Comparison of ENCODE assay signal across 18 cellular contexts in genomic region chr15:78021761-78022160, GRCh38. TPM values are rescaled to one million over a fixed set of nuclear protein-coding genes. Genes with fewer than 3 reads are reported as not detected.
DNase-seq lines count a peak whose midpoint lies in the region; ATAC-seq and TF ChIP-seq lines count a peak whose summit lies in the region.
"Had no signal": no experiment of that assay in that cellular context is flagged by ENCODE, and none has a peak within 500 bp of the region (broad histone marks: within the 10 kb centered on the region; RNA-seq: fewer than 3 reads in every experiment).

No MANE protein-coding gene starts in this region.

- H3K27ac ChIP-seq in mammary epithelial cell (ENCODE audit: insufficient read depth, low read depth, low read length), result no peak overlapping the region
- H3K27ac ChIP-seq in neural progenitor cell, result no peak overlapping the region
- H3K27ac ChIP-seq in colonic mucosa, result no peak overlapping the region

- H3K9ac ChIP-seq in mammary epithelial cell (ENCODE audit: insufficient read depth, low read length) (no peak overlapping the region), neural progenitor cell (no peak overlapping the region), colonic mucosa (ENCODE audit: low read depth in 2 of 2, low read length in 2 of 2) (no peak overlapping the region)

- H4K20me1 ChIP-seq in mammary epithelial cell (ENCODE audit: insufficient read depth, low read length) (no peaks in the 10 kb centered on the region), neural progenitor cell (ENCODE audit: low read depth) (no peaks in the 10 kb centered on the region)

- H3K4me1 ChIP-seq in mammary epithelial cell (ENCODE audit: insufficient read depth, low read length), result no peaks in the 10 kb centered on the region
- no peaks in the 10 kb centered on the region for H3K4me1 ChIP-seq in neural progenitor cell
- H3K4me1 ChIP-seq in colonic mucosa, result no peaks in the 10 kb centered on the region

- H3K4me3 Mint-ChIP-seq in MCF 10A (ENCODE audit: unreplicated experiment) (no peak overlapping the region), neural progenitor cell (no peak overlapping the region)
- no peak overlapping the region for H3K4me3 Mint-ChIP-seq in stimulated activated effector memory CD8-positive, alpha-beta T cell treated with anti-CD3 and anti-CD28 coated beads, Interleukin-12 subunit alpha, Interleukin-12 subunit beta, amount 100 ng/mL, for 72 hours
- H3K4me3 Mint-ChIP-seq in stimulated activated naive CD8-positive, alpha-beta T cell treated with anti-CD3 and anti-CD28 coated beads, Interleukin-15, amount 100 ng/mL, for 72 hours, result no peak overlapping the region
- H3K4me3 Mint-ChIP-seq: CD4-positive, CD25-positive, alpha-beta regulatory T cell; CD8-positive, alpha-beta memory T cell; H9 had no signal

- DNase-seq in MCF 10A (ENCODE audit: unreplicated experiment), result no peak
- no peak for DNase-seq in mammary epithelial cell
- DNase-seq in neural progenitor cell (ENCODE audit: low spot score), result no peak
- DNase-seq in stimulated activated effector memory CD8-positive, alpha-beta T cell treated with anti-CD3 and anti-CD28 coated beads, Interleukin-12 subunit alpha, Interleukin-12 subunit beta, amount 100 ng/mL, for 72 hours (ENCODE audit: low spot score in 2 of 2), result no peak
- DNase-seq in colonic mucosa, result no peak
- no peak for DNase-seq in stimulated activated naive CD8-positive, alpha-beta T cell treated with anti-CD3 and anti-CD28 coated beads, Interleukin-15, amount 100 ng/mL, for 72 hours
- DNase-seq: ACHN; BE2C; C1 segment of cervical spinal cord; CD4-positive, CD25-positive, alpha-beta regulatory T cell; CD8-positive, alpha-beta memory T cell; COR-L47; DMS 273 treated with DMSO at 0.1 percent for 48 hours; DMS53; DND-41; EL; H9 had no signal

- H3K36me3 Mint-ChIP-seq in MCF 10A (ENCODE audit: insufficient read depth, unreplicated experiment) (peaks cover 55% of the 10 kb centered on the region), neural progenitor cell (peaks cover 10% of the 10 kb centered on the region)
- peaks cover 88% of the 10 kb centered on the region for H3K36me3 Mint-ChIP-seq in stimulated activated effector memory CD8-positive, alpha-beta T cell treated with anti-CD3 and anti-CD28 coated beads, Interleukin-12 subunit alpha, Interleukin-12 subunit beta, amount 100 ng/mL, for 72 hours

- TF ChIP-seq CTCF in MCF 10A (IDR thresholded peaks at IDR 0.05; ENCODE audit: unreplicated experiment) (no peak), mammary epithelial cell (conservative IDR thresholded peaks at IDR 0.05 in 1 of 2, IDR thresholded peaks at IDR 0.05 in 1 of 2; ENCODE audit: extremely low read depth in 1 of 2, insufficient read depth in 1 of 2, low read depth in 1 of 2, low read length in 2 of 2) (no peak), neural progenitor cell (IDR thresholded peaks at IDR 0.05) (no peak), colonic mucosa (IDR thresholded peaks at IDR 0.05) (no peak)

- H2AFZ ChIP-seq in mammary epithelial cell (ENCODE audit: low read depth, low read length) (no peak overlapping the region), neural progenitor cell (replicated peaks) (no peak overlapping the region)

- intact Hi-C loops in MCF 10A (cut with micrococcal nuclease) (no loop called here), mammary epithelial cell (cut with micrococcal nuclease) (no loop called here), colonic mucosa (cut with DNase I) (no loop called here)

- H3K4me1 Mint-ChIP-seq in MCF 10A (ENCODE audit: insufficient read depth, unreplicated experiment) (peaks cover under 1% of the 10 kb centered on the region), neural progenitor cell (peaks cover 3% of the 10 kb centered on the region)
- peaks cover 16% of the 10 kb centered on the region for H3K4me1 Mint-ChIP-seq in stimulated activated effector memory CD8-positive, alpha-beta T cell treated with anti-CD3 and anti-CD28 coated beads, Interleukin-12 subunit alpha, Interleukin-12 subunit beta, amount 100 ng/mL, for 72 hours
- peaks cover 18% of the 10 kb centered on the region for H3K4me1 Mint-ChIP-seq in stimulated activated naive CD8-positive, alpha-beta T cell treated with anti-CD3 and anti-CD28 coated beads, Interleukin-15, amount 100 ng/mL, for 72 hours

- H3F3A ChIP-seq in neural progenitor cell (ENCODE audit: low read depth), result no peaks in the 10 kb centered on the region

- CTCF ChIA-PET in MCF 10A (lab: Yijun Ruan, JAX), result no interaction called here
- CTCF ChIA-PET in mammary epithelial cell (lab: Charles Lee; ENCODE audit: low non-redundant PET), result no interaction called here

- no peak for ATAC-seq in stimulated activated effector memory CD8-positive, alpha-beta T cell treated with anti-CD3 and anti-CD28 coated beads, Interleukin-12 subunit alpha, Interleukin-12 subunit beta, amount 100 ng/mL, for 72 hours
- no peak for ATAC-seq in stimulated activated naive CD8-positive, alpha-beta T cell treated with anti-CD3 and anti-CD28 coated beads, Interleukin-15, amount 100 ng/mL, for 72 hours
- ATAC-seq: GM12878 had no signal

- H3K27me3 ChIP-seq in mammary epithelial cell (ENCODE audit: insufficient read depth, low read length) (no peaks in the 10 kb centered on the region), neural progenitor cell (no peaks in the 10 kb centered on the region), colonic mucosa (no peaks in the 10 kb centered on the region)
- H3K27me3 ChIP-seq: BE2C had no signal

- WGBS in mammary epithelial cell (ENCODE audit: low coverage, missing lambda C conversion rate), result over 99% methylated on average over 12 of the region's 12 CpGs

- H3K36me3 ChIP-seq in mammary epithelial cell (ENCODE audit: insufficient read depth, low read length) (no peaks in the 10 kb centered on the region), neural progenitor cell (no peaks in the 10 kb centered on the region), colonic mucosa (no peaks in the 10 kb centered on the region)

- POLR2A ChIA-PET in MCF 10A (lab: Yijun Ruan, JAX), result interaction anchor here (0.9 to 1.3 kb wide), 3 partner anchors 9 to 35 kb away, joined by 3 to 5 read pairs (median 4); no protein-coding TSS in a partner anchor

- H3K4me3 ChIP-seq in mammary epithelial cell (replicated peaks in 1 of 3; ENCODE audit: insufficient read depth in 1 of 3, low read depth in 2 of 3, low read length in 3 of 3) (no peak overlapping the region), neural progenitor cell (no peak overlapping the region), colonic mucosa (no peak overlapping the region)
- H3K4me3 ChIP-seq: GM12878 had no signal

- H3K27ac Mint-ChIP-seq in MCF 10A (ENCODE audit: low read depth, unreplicated experiment) (peak overlapping the region; percentile 75), neural progenitor cell (peak overlapping the region; percentile 58)
- peak overlapping the region; percentile 24 for H3K27ac Mint-ChIP-seq in stimulated activated effector memory CD8-positive, alpha-beta T cell treated with anti-CD3 and anti-CD28 coated beads, Interleukin-12 subunit alpha, Interleukin-12 subunit beta, amount 100 ng/mL, for 72 hours
- H3K27ac Mint-ChIP-seq in stimulated activated naive CD8-positive, alpha-beta T cell treated with anti-CD3 and anti-CD28 coated beads, Interleukin-15, amount 100 ng/mL, for 72 hours, result peak overlapping the region in 1 of 2 donors; percentile 28
- H3K27ac Mint-ChIP-seq: H9 had no signal

- H3K9me3 ChIP-seq in mammary epithelial cell (replicated peaks; ENCODE audit: insufficient read depth, low read length) (no peaks in the 10 kb centered on the region), neural progenitor cell (ENCODE audit: low read depth) (no peaks in the 10 kb centered on the region), colonic mucosa (no peaks in the 10 kb centered on the region)
- H3K9me3 ChIP-seq: BE2C had no signal

- H3K79me2 ChIP-seq in mammary epithelial cell (ENCODE audit: insufficient read depth, low read length) (no peaks in the 10 kb centered on the region), neural progenitor cell (ENCODE audit: low read depth) (no peaks in the 10 kb centered on the region)

- dilution Hi-C loops in mammary epithelial cell (cut with HindIII; ENCODE audit: low sequenced_read_pairs), result no loop called here

- no TSS peak for BruUV-seq in MCF 10A (replicated peaks; lab: Mats Ljungman, UMichigan)
- no TSS peak for BruUV-seq in mammary epithelial cell (replicated peaks; lab: Mats Ljungman, UMichigan)

- no peaks in the 10 kb centered on the region for H3K27me3 Mint-ChIP-seq in MCF 10A (ENCODE audit: insufficient read depth, unreplicated experiment)
- H3K27me3 Mint-ChIP-seq in neural progenitor cell (ENCODE audit: insufficient read depth, low read depth), result peaks cover 3% of the 10 kb centered on the region
- H3K27me3 Mint-ChIP-seq in stimulated activated naive CD8-positive, alpha-beta T cell treated with anti-CD3 and anti-CD28 coated beads, Interleukin-15, amount 100 ng/mL, for 72 hours, result no peaks in the 10 kb centered on the region
- H3K27me3 Mint-ChIP-seq: CD4-positive, CD25-positive, alpha-beta regulatory T cell; CD8-positive, alpha-beta memory T cell had no signal

- no peaks in the 10 kb centered on the region for H3K9me3 Mint-ChIP-seq in MCF 10A (ENCODE audit: unreplicated experiment)
- no peaks in the 10 kb centered on the region for H3K9me3 Mint-ChIP-seq in neural progenitor cell
- H3K9me3 Mint-ChIP-seq in stimulated activated effector memory CD8-positive, alpha-beta T cell treated with anti-CD3 and anti-CD28 coated beads, Interleukin-12 subunit alpha, Interleukin-12 subunit beta, amount 100 ng/mL, for 72 hours, result no peaks in the 10 kb centered on the region
- no peaks in the 10 kb centered on the region for H3K9me3 Mint-ChIP-seq in stimulated activated naive CD8-positive, alpha-beta T cell treated with anti-CD3 and anti-CD28 coated beads, Interleukin-15, amount 100 ng/mL, for 72 hours
- H3K9me3 Mint-ChIP-seq: CD4-positive, CD25-positive, alpha-beta regulatory T cell; CD8-positive, alpha-beta memory T cell; H9 had no signal

- in situ Hi-C loops in mammary epithelial cell (cut with MboI; ENCODE audit: low sequenced_read_pairs in 2 of 2), result no loop called here

- H3K4me2 ChIP-seq in mammary epithelial cell (ENCODE audit: insufficient read depth, low read depth, low read length) (no peak overlapping the region), neural progenitor cell (no peak overlapping the region)

RNA-seq across cellular contexts. Expression of gene TBC1D2B, which starts 55.8 kb away (rescaled TPM):
- total RNA-seq in MCF 10A (2022) (21.2 and 21.6 TPM in 2 replicates), mammary epithelial cell (10 to 100 TPM; 15.7 to 24.0 TPM), neural progenitor cell (ENCODE audit: low replicate concordance) (11.7 and 18.6 TPM in 2 replicates), colonic mucosa (10 to 100 TPM; 35.9 to 49.1 TPM)
- 11.8 TPM for polyA plus RNA-seq in mammary epithelial cell
- 10.3 TPM for polyA minus RNA-seq in mammary epithelial cell
